In genomic region chr16:8852534-8852933, GRCh38 we compare ENCODE assay signal across 16 cellular contexts. TPM values are rescaled to one million over a fixed set of nuclear protein-coding genes. Genes with fewer than 3 reads are reported as not detected.
DNase-seq lines count a peak whose midpoint lies in the region; ATAC-seq and TF ChIP-seq lines count a peak whose summit lies in the region.
"Had no signal": no experiment of that assay in that cellular context is flagged by ENCODE, and none has a peak within 500 bp of the region (broad histone marks: within the 10 kb centered on the region; RNA-seq: fewer than 3 reads in every experiment).

No MANE protein-coding gene starts in this region.

- no peak overlapping the region for H3K4me3 Mint-ChIP-seq in activated naive CD8-positive, alpha-beta T cell treated with anti-CD3 and anti-CD28 coated beads for 36 hours
- H3K4me3 Mint-ChIP-seq in immature natural killer cell: no peak overlapping the region
- H3K4me3 Mint-ChIP-seq in type B pancreatic cell: no peak overlapping the region
- H3K4me3 Mint-ChIP-seq: activated T-cell treated with anti-CD3 and anti-CD28 coated beads, Interleukin-2, amount 50 U/mL, for 4 hours; dendritic cell treated with granulocyte-macrophage colony-stimulating factor and Interleukin-4, amounts not matched to agents 40 ng/mL and 50 ng/mL, for 4 days had no signal

- H3K4me1 ChIP-seq in heart left ventricle: peaks cover 0 to 42% (median 24%) of the 10 kb centered on the region in 12 donors

- TF ChIP-seq POLR2A in heart left ventricle (IDR thresholded peaks at IDR 0.05): no peak

- ATAC-seq in heart left ventricle: no peak
- ATAC-seq in left ventricle myocardium superior: no peak
- ATAC-seq: activated T-cell treated with anti-CD3 and anti-CD28 coated beads, Interleukin-2, amount 50 U/mL, for 4 hours had no signal

- H3K4me3 ChIP-seq in heart left ventricle: no peak overlapping the region

- H3K36me3 Mint-ChIP-seq in activated naive CD8-positive, alpha-beta T cell treated with anti-CD3 and anti-CD28 coated beads for 36 hours: peaks cover 31% of the 10 kb centered on the region
- peaks cover 4 to 33% (median 5%) of the 10 kb centered on the region in 3 donors for H3K36me3 Mint-ChIP-seq in immature natural killer cell
- peaks cover 17% of the 10 kb centered on the region for H3K36me3 Mint-ChIP-seq in type B pancreatic cell

- TF ChIP-seq CTCF in heart left ventricle (IDR thresholded peaks at IDR 0.05): no peak
- TF ChIP-seq CTCF in type B pancreatic cell (conservative IDR thresholded peaks at IDR 0.05): no peak

- no peaks in the 10 kb centered on the region for H3K9me3 ChIP-seq in heart left ventricle

- H3K9me3 Mint-ChIP-seq in activated naive CD8-positive, alpha-beta T cell treated with anti-CD3 and anti-CD28 coated beads for 36 hours: no peaks in the 10 kb centered on the region
- H3K9me3 Mint-ChIP-seq in immature natural killer cell: no peaks in the 10 kb centered on the region
- H3K9me3 Mint-ChIP-seq in type B pancreatic cell: no peaks in the 10 kb centered on the region
- H3K9me3 Mint-ChIP-seq: activated T-cell treated with anti-CD3 and anti-CD28 coated beads, Interleukin-2, amount 50 U/mL, for 4 hours; dendritic cell treated with granulocyte-macrophage colony-stimulating factor and Interleukin-4, amounts not matched to agents 40 ng/mL and 50 ng/mL, for 4 days had no signal

- H3K36me3 ChIP-seq in heart left ventricle: peaks cover 0 to 78% (median 71%) of the 10 kb centered on the region in 9 donors

- peak overlapping the region; percentile 7 to 76 (median 50) for H3K27ac ChIP-seq in heart left ventricle

- 71 to 87% (median 73%) methylated on average over 8 of the region's 8 CpGs for WGBS in heart left ventricle, 4 donors

- no peaks in the 10 kb centered on the region for H3K27me3 ChIP-seq in heart left ventricle

- peaks cover 37% of the 10 kb centered on the region for H3K4me1 Mint-ChIP-seq in activated naive CD8-positive, alpha-beta T cell treated with anti-CD3 and anti-CD28 coated beads for 36 hours
- peaks cover 18 to 36% of the 10 kb centered on the region in 2 donors for H3K4me1 Mint-ChIP-seq in immature natural killer cell
- peaks cover 5% of the 10 kb centered on the region for H3K4me1 Mint-ChIP-seq in type B pancreatic cell (ENCODE audit: unreplicated experiment)

- H3K27ac Mint-ChIP-seq in activated naive CD8-positive, alpha-beta T cell treated with anti-CD3 and anti-CD28 coated beads for 36 hours: peak overlapping the region; percentile 66
- H3K27ac Mint-ChIP-seq in immature natural killer cell: peak overlapping the region in 5 of 6 donors; percentile 19 to 74 (median 39)
- peak overlapping the region; percentile 60 for H3K27ac Mint-ChIP-seq in type B pancreatic cell
- H3K27ac Mint-ChIP-seq: dendritic cell treated with granulocyte-macrophage colony-stimulating factor and Interleukin-4, amounts not matched to agents 40 ng/mL and 50 ng/mL, for 4 days had no signal

- no peaks in the 10 kb centered on the region for H3K27me3 Mint-ChIP-seq in activated naive CD8-positive, alpha-beta T cell treated with anti-CD3 and anti-CD28 coated beads for 36 hours
- H3K27me3 Mint-ChIP-seq in immature natural killer cell (ENCODE audit: low read depth in 3 of 3) (peaks cover 0 to 7% (median 3%) of the 10 kb centered on the region in 3 donors), type B pancreatic cell (no peaks in the 10 kb centered on the region)
- H3K27me3 Mint-ChIP-seq: dendritic cell treated with granulocyte-macrophage colony-stimulating factor and Interleukin-4, amounts not matched to agents 40 ng/mL and 50 ng/mL, for 4 days had no signal

- intact Hi-C loops in heart left ventricle (cut with DNase I) (no loop called here), left ventricle myocardium superior (cut with micrococcal nuclease) (no loop called here)

- DNase-seq in heart left ventricle (no peak), left ventricle myocardium superior (no peak), immature natural killer cell (no peak), type B pancreatic cell (ENCODE audit: extremely low spot score, unreplicated experiment) (no peak), hepatic stellate cell (ENCODE audit: low spot score) (no peak), KG1 (lab: John Stamatoyannopoulos, UW) (no peak), NOMO-1 treated with dmso at 0.1 percent for 144 hours (lab: John Stamatoyannopoulos, UW; ENCODE audit: unreplicated experiment) (no peak)
- DNase-seq in activated naive CD8-positive, alpha-beta T cell treated with anti-CD3 and anti-CD28 coated beads for 36 hours: no peak
- DNase-seq: activated T-cell treated with anti-CD3 and anti-CD28 coated beads, Interleukin-2, amount 50 U/mL, for 4 hours; AML-193; GDM1 had no signal

RNA-seq across cellular contexts. Expression of gene CARHSP1, which starts 16.3 kb away (rescaled TPM):
- total RNA-seq in heart left ventricle: 10 to 100 TPM; 20.0 to 62.4 (median 29.0) TPM
- polyA plus RNA-seq in heart left ventricle: 10 to 100 TPM; 33.4 to 58.0 TPM
- 23.8 TPM for total RNA-seq in left ventricle myocardium superior
- 10 to 100 TPM; 65.2 to 66.4 TPM for total RNA-seq in activated naive CD8-positive, alpha-beta T cell treated with anti-CD3 and anti-CD28 coated beads for 36 hours
- polyA plus RNA-seq in immature natural killer cell: 10 to 100 TPM; 83.0 to 96.8 (median 92.9) TPM
- total RNA-seq in type B pancreatic cell (ENCODE audit: low replicate concordance): 84.6 and 88.0 TPM in 2 replicates

RNA-seq across cellular contexts. Expression of gene LITAFD, which starts 29.6 kb away (rescaled TPM):
- total RNA-seq in heart left ventricle: not detected
- polyA plus RNA-seq in heart left ventricle: not detected
- not detected for total RNA-seq in left ventricle myocardium superior
- total RNA-seq in activated naive CD8-positive, alpha-beta T cell treated with anti-CD3 and anti-CD28 coated beads for 36 hours: not detected
- polyA plus RNA-seq in immature natural killer cell: not detected
- total RNA-seq in type B pancreatic cell (ENCODE audit: low replicate concordance): not detected in 2 replicates
- total RNA-seq: activated T-cell treated with anti-CD3 and anti-CD28 coated beads, Interleukin-2, amount 50 U/mL, for 4 hours; mesenteric fat pad; renal cortical epithelial cell; RPMI7951; urinary bladder had no signal
- polyA plus RNA-seq: urinary bladder had no signal

RNA-seq across cellular contexts. Expression of gene PMM2, which starts 54.9 kb away (rescaled TPM):
- total RNA-seq in heart left ventricle: 10 to 100 TPM in 8 of 9 donors, 1 to 10 TPM in 1; 9.8 to 25.1 (median 13.4) TPM
- 10 to 100 TPM; 10.9 to 29.4 TPM for polyA plus RNA-seq in heart left ventricle
- total RNA-seq in left ventricle myocardium superior: 15.3 TPM
- 10 to 100 TPM; 59.0 to 59.8 TPM for total RNA-seq in activated naive CD8-positive, alpha-beta T cell treated with anti-CD3 and anti-CD28 coated beads for 36 hours
- polyA plus RNA-seq in immature natural killer cell: 10 to 100 TPM; 11.2 to 28.9 (median 15.1) TPM
- total RNA-seq in type B pancreatic cell (ENCODE audit: low replicate concordance): 35.5 and 64.3 TPM in 2 replicates

RNA-seq across cellular contexts. Expression of gene TMEM186, which starts 55.1 kb away (rescaled TPM):
- total RNA-seq in heart left ventricle (10 to 100 TPM in 8 of 9 donors, 1 to 10 TPM in 1; 9.6 to 14.6 (median 12.4) TPM), left ventricle myocardium superior (13.0 TPM), type B pancreatic cell (ENCODE audit: low replicate concordance) (14.2 and 18.4 TPM in 2 replicates)
- polyA plus RNA-seq in heart left ventricle (10 to 100 TPM in 1 of 2 donors, 1 to 10 TPM in 1; 8.7 to 17.2 TPM), immature natural killer cell (1 to 10 TPM; 6.1 to 8.3 (median 7.0) TPM)
- total RNA-seq in activated naive CD8-positive, alpha-beta T cell treated with anti-CD3 and anti-CD28 coated beads for 36 hours: 10 to 100 TPM; 14.4 to 15.1 TPM
